ENCODE assay signal across 13 cellular contexts in genomic region chr14:90489306-90489705, GRCh38.
DNase-seq lines count a peak whose midpoint lies in the region; ATAC-seq and TF ChIP-seq lines count a peak whose summit lies in the region.
"Had no signal": no experiment of that assay in that cellular context is flagged by ENCODE, and none has a peak within 500 bp of the region (broad histone marks: within the 10 kb centered on the region; RNA-seq: fewer than 3 reads in every experiment).

No MANE protein-coding gene starts in this region.

- DNase-seq in GM10248 (ENCODE audit: extremely low spot score) (peak; percentile 5), GM13977 (ENCODE audit: low spot score) (peak; percentile 2), osteocyte (ENCODE audit: extremely low spot score, unreplicated experiment) (peak; percentile 48), occipital lobe (lab: John Stamatoyannopoulos, UW) (no peak), A172 (ENCODE audit: low spot score) (no peak)
- DNase-seq: CD4-positive, alpha-beta memory T cell; DMS153; DMS79; GF-D8; HCEC 1CT had no signal

- in situ Hi-C loops in GM13977 (cut with MboI; ENCODE audit: low pct_unique_long_range_greater_than_20kb, low sequenced_read_pairs, unreplicated experiment): no loop called here

- peaks cover 5% of the 10 kb centered on the region for H3K4me1 Mint-ChIP-seq in osteocyte (ENCODE audit: unreplicated experiment)

- TF ChIP-seq CTCF in GM10248 (IDR thresholded peaks at IDR 0.05; ENCODE audit: control extremely low read depth, extremely low read depth, low read depth, missing control alignments): no peak
- no peak for TF ChIP-seq CTCF in GM13977 (IDR thresholded peaks at IDR 0.05; ENCODE audit: extremely low read depth, insufficient read depth, missing control alignments)
- TF ChIP-seq CTCF in osteocyte (IDR thresholded peaks at IDR 0.05): no peak

- H3K9me3 Mint-ChIP-seq in osteocyte (ENCODE audit: unreplicated experiment): no peaks in the 10 kb centered on the region
- H3K9me3 Mint-ChIP-seq: GM23338 had no signal

- H3K27me3 Mint-ChIP-seq in osteocyte (ENCODE audit: unreplicated experiment): peaks cover 21% of the 10 kb centered on the region

- CTCF ChIA-PET in GM10248 (lab: Yijun Ruan, JAX): no interaction called here

- no peaks in the 10 kb centered on the region for H3K36me3 Mint-ChIP-seq in osteocyte (ENCODE audit: unreplicated experiment)
- H3K36me3 Mint-ChIP-seq: CD14-positive monocyte; CD4-positive, alpha-beta memory T cell had no signal

- no peak overlapping the region for H3K4me3 Mint-ChIP-seq in osteocyte (ENCODE audit: unreplicated experiment)
- H3K4me3 Mint-ChIP-seq: CD14-positive monocyte; CD4-positive, alpha-beta memory T cell; GM23338 had no signal

- H3K27ac Mint-ChIP-seq in osteocyte (ENCODE audit: unreplicated experiment): no peak overlapping the region
- H3K27ac Mint-ChIP-seq: CD14-positive monocyte; CD4-positive, alpha-beta memory T cell; GM23338 had no signal

- POLR2A ChIA-PET in GM10248 (lab: Yijun Ruan, JAX): no interaction called here

- no peak for ATAC-seq in HG03045 (IDR thresholded peaks at IDR 0.05; ENCODE audit: unreplicated experiment)
- ATAC-seq: GM23338 had no signal

Comparison
In these comparisons a context has a peak if more than half of its experiments do, and no peak if none do; other contexts are left out.
1. DNase-seq: peak in GM10248 (single experiment), GM13977 (single experiment) and osteocyte (single experiment); none in occipital lobe (single experiment) and A172 (single experiment).